In the genomic region with DNA sequence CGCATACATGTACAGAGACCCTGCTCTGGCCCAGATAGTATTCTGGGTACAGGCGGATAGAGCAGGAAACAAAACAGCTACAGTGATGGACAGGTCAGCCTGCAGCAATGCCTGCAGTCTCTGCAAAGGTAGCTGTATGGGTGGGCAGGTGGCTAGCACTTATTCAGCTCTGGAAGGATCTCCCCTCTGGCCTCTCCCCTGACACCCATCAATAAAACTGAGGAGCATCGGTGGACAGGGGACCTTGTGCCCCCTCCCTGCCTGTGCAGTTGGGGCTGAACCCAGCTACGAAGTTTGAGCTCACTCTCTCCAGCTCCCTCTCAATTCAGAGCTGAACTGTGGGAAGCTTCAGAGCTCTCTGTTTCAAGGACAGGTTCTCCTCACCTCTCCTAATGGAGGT, we compare ENCODE assay signal across 1 cellular context.
TF ChIP-seq lines count a peak whose summit lies in the region.

No MANE protein-coding gene starts in this region.

TF ChIP-seq in IMR-90, 13 proteins besides CTCF, POLR2A, EP300 and RAD21:
- TF ChIP-seq MAFK (IDR thresholded peaks at IDR 0.05; ENCODE audit: low read depth, low read length) (no peak), FOS (IDR thresholded peaks at IDR 0.05; ENCODE audit: low read depth, low read length) (no peak), BHLHE40 (IDR thresholded peaks at IDR 0.05; ENCODE audit: low read depth, low read length) (no peak), SMC3 (IDR thresholded peaks at IDR 0.05; ENCODE audit: low read depth, low read length) (no peak), CHD1 (IDR thresholded peaks at IDR 0.05; ENCODE audit: low read depth, low read length) (no peak), RCOR1 (IDR thresholded peaks at IDR 0.05; ENCODE audit: insufficient replicate concordance, low read length) (no peak), MAZ (IDR thresholded peaks at IDR 0.05; ENCODE audit: borderline replicate concordance, low read depth, low read length) (no peak), CEBPB (IDR thresholded peaks at IDR 0.05; ENCODE audit: low read depth, low read length) (no peak), MXI1 (IDR thresholded peaks at IDR 0.05; ENCODE audit: borderline replicate concordance, low read depth, low read length) (no peak), RFX5 (IDR thresholded peaks at IDR 0.05; ENCODE audit: low read depth, low read length) (no peak), NFE2L2 (IDR thresholded peaks at IDR 0.05; ENCODE audit: low read depth, low read length) (no peak)
- TF ChIP-seq, protein P1, sequence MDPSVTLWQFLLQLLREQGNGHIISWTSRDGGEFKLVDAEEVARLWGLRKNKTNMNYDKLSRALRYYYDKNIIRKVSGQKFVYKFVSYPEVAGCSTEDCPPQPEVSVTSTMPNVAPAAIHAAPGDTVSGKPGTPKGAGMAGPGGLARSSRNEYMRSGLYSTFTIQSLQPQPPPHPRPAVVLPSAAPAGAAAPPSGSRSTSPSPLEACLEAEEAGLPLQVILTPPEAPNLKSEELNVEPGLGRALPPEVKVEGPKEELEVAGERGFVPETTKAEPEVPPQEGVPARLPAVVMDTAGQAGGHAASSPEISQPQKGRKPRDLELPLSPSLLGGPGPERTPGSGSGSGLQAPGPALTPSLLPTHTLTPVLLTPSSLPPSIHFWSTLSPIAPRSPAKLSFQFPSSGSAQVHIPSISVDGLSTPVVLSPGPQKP (IDR thresholded peaks at IDR 0.05; ENCODE audit: borderline replicate concordance, low read depth, low read length) = no peak
- TF ChIP-seq, protein P2, sequence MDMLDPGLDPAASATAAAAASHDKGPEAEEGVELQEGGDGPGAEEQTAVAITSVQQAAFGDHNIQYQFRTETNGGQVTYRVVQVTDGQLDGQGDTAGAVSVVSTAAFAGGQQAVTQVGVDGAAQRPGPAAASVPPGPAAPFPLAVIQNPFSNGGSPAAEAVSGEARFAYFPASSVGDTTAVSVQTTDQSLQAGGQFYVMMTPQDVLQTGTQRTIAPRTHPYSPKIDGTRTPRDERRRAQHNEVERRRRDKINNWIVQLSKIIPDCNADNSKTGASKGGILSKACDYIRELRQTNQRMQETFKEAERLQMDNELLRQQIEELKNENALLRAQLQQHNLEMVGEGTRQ (IDR thresholded peaks at IDR 0.05; ENCODE audit: low read depth, low read length) = no peak
